ENCODE assay signal across 16 cellular contexts in the genomic region with DNA sequence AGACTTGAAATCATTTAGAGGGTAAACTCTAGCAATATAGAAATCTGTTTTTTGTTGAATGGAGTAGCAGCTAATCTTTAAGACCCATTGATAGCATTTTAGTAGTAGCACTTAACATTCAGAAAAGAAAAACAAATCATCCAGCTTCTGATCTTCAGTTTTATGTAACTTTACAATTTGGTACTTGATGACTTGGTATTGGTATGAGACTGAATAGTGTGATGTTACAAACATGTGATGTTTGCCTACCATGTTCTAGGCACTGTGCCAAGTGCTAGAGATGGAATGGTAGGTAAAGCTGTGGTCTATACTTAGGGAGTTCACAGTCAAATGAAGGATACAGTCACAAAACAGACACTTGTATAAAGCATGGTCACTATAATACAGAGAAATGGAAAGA. TPM values are rescaled to one million over a fixed set of nuclear protein-coding genes. Genes with fewer than 3 reads are reported as not detected.
DNase-seq lines count a peak whose midpoint lies in the region; ATAC-seq, FAIRE-seq and TF ChIP-seq lines count a peak whose summit lies in the region.
"Had no signal": no experiment of that assay in that cellular context is flagged by ENCODE, and none has a peak within 500 bp of the region (broad histone marks: within the 10 kb centered on the region; RNA-seq: fewer than 3 reads in every experiment).

No MANE protein-coding gene starts in this region.

- H3K4me3 ChIP-seq in GM12878, result no peak overlapping the region; the same call in 1 of the 2 replicates
- H3K4me3 ChIP-seq: adrenal gland had no signal

- no peak overlapping the region for H3K9ac ChIP-seq in GM12878 (ENCODE audit: control insufficient read depth, insufficient read depth, low read length)

- H3K4me1 ChIP-seq in GM12878 (ENCODE audit: control insufficient read depth, insufficient read depth, low read length), result peaks cover 25% of the 10 kb centered on the region

- CTCF ChIA-PET in CD4-positive, alpha-beta T cell (lab: Charles Lee), result interaction anchor here (1.1 to 1.4 kb wide), 2 partner anchors 9 to 11 kb away, joined by 3 to 4 read pairs; no protein-coding TSS in a partner anchor
- CTCF ChIA-PET in GM12878 (lab: Yijun Ruan, JAX), result interaction anchor here (1.3 to 4.9 kb wide), 4 partner anchors 9 to 15 kb away, joined by 4 to 29 read pairs (median 12); no protein-coding TSS in a partner anchor

- no peaks in the 10 kb centered on the region for H3K27me3 Mint-ChIP-seq in CD4-positive, alpha-beta T cell
- H3K27me3 Mint-ChIP-seq: activated CD4-positive, alpha-beta T cell treated with anti-CD3 and anti-CD28 coated beads, Interleukin-2, amount 10 ng/mL, durations not matched to agents 24 days and 14 days; naive B cell; stimulated activated naive CD8-positive, alpha-beta T cell treated with anti-CD3 and anti-CD28 coated beads, Interleukin-15, Interleukin-2, amounts not matched to agents 100 ng/mL and 50 ng/mL, for 24 hours had no signal

- peaks cover 94% of the 10 kb centered on the region for H3K79me2 ChIP-seq in GM12878 (ENCODE audit: control insufficient read depth, insufficient read depth, low read length)

- peaks cover 38% of the 10 kb centered on the region for H3K4me1 Mint-ChIP-seq in CD4-positive, alpha-beta T cell (ENCODE audit: low read depth)

- no peak for FAIRE-seq in GM12878 (lab: Jason Lieb, UNC)
- FAIRE-seq in urothelium cell line (lab: Jason Lieb, UNC), result no peak
- FAIRE-seq: endometrium, G401.6 had no signal

- no peaks in the 10 kb centered on the region for H3K9me3 ChIP-seq in CD4-positive, alpha-beta T cell (ENCODE audit: control insufficient read depth, low read length)
- H3K9me3 ChIP-seq in GM12878 (replicated peaks; ENCODE audit: control insufficient read depth, insufficient read depth, low read length), result peaks cover 4% of the 10 kb centered on the region

- H3K4me2 ChIP-seq in GM12878 (ENCODE audit: control insufficient read depth, insufficient read depth), result peak overlapping the region; percentile 43

- H3K27ac ChIP-seq in CD4-positive, alpha-beta T cell (ENCODE audit: low read depth, low read length), result no peak overlapping the region
- H3K27ac ChIP-seq in GM12878 (ENCODE audit: control insufficient read depth, insufficient read depth), result peak overlapping the region; percentile 43; the same call in 1 of the 2 replicates
- H3K27ac ChIP-seq: adrenal gland had no signal

- RAD21 ChIA-PET in GM12878 (lab: Charles Lee; ENCODE audit: unreplicated experiment), result interaction anchor here (0.7 to 1.5 kb wide), 5 partner anchors 10 to 47 kb away, joined by 3 to 4 read pairs (median 3); no protein-coding TSS in a partner anchor

- intact Hi-C loops in CD4-positive, alpha-beta T cell (cut with DNase I, micrococcal nuclease), result loop anchor here in 1 of 2 experiments (5.0 kb wide), 1 partner anchor 42 kb away; no protein-coding TSS in a partner anchor
- intact Hi-C loops in GM12878 (cut with micrococcal nuclease; ENCODE audit: unreplicated experiment), result no loop called here

- TF ChIP-seq POLR2A in GM12878 (IDR thresholded peaks at IDR 0.05; ENCODE audit: low read depth, low read length), result no peak

- in situ Hi-C loops in GM12878 (cut with MboI), result no loop called here

- no peaks in the 10 kb centered on the region for H3K9me3 Mint-ChIP-seq in CD4-positive, alpha-beta T cell
- H3K9me3 Mint-ChIP-seq: activated CD4-positive, alpha-beta T cell treated with anti-CD3 and anti-CD28 coated beads, Interleukin-2, amount 10 ng/mL, durations not matched to agents 24 days and 14 days; activated T-cell treated with anti-CD3 and anti-CD28 coated beads, Interleukin-2, amount 50 U/mL, for 4 hours; naive B cell; stimulated activated naive CD8-positive, alpha-beta T cell treated with anti-CD3 and anti-CD28 coated beads, Interleukin-15, Interleukin-2, amounts not matched to agents 100 ng/mL and 50 ng/mL, for 24 hours had no signal

- SMC1A ChIA-PET in GM12878 (lab: Charles Lee; ENCODE audit: uncharacterized antibody, unreplicated experiment), result interaction anchor here (0.9 to 10.2 kb wide), 11 partner anchors 7 to 264 kb away, joined by 3 to 94 read pairs (median 4); no protein-coding TSS in a partner anchor

- POLR2A ChIA-PET in CD4-positive, alpha-beta T cell (lab: Charles Lee), result no interaction called here
- POLR2A ChIA-PET in GM12878 (lab: Charles Lee), result no interaction called here

- no peak overlapping the region for H3K27ac Mint-ChIP-seq in CD4-positive, alpha-beta T cell
- H3K27ac Mint-ChIP-seq: activated CD4-positive, alpha-beta T cell treated with anti-CD3 and anti-CD28 coated beads, Interleukin-2, amount 10 ng/mL, durations not matched to agents 24 days and 14 days; naive B cell; stimulated activated naive CD8-positive, alpha-beta T cell treated with anti-CD3 and anti-CD28 coated beads, Interleukin-15, Interleukin-2, amounts not matched to agents 100 ng/mL and 50 ng/mL, for 24 hours had no signal

- no TSS peak for BruUV-seq in GM12878 (replicated peaks; lab: Mats Ljungman, UMichigan)

- TF ChIP-seq RAD21 in GM12878 (IDR thresholded peaks at IDR 0.05; ENCODE audit: insufficient read depth, low read depth, low read length), result no peak

- no peak for TF ChIP-seq CTCF in CD4-positive, alpha-beta T cell (IDR thresholded peaks at IDR 0.05)
- no peak for TF ChIP-seq CTCF in GM12878 (IDR thresholded peaks at IDR 0.05 in 2 of 3, conservative IDR thresholded peaks at IDR 0.05 in 1 of 3; ENCODE audit: control insufficient read depth in 2 of 3, extremely low read depth in 1 of 3, insufficient read depth in 1 of 3, low read depth in 3 of 3, low read length in 3 of 3)

- peaks cover 0 to 8% of the 10 kb centered on the region in 2 experiments; a peak in 2 of 4 replicates for H3K36me3 ChIP-seq in GM12878 (ENCODE audit: control insufficient read depth in 2 of 2, insufficient read depth in 2 of 2, low read length in 1 of 2)
- H3K36me3 ChIP-seq: adrenal gland had no signal

- no peak for TF ChIP-seq EP300 in GM12878 (IDR thresholded peaks at IDR 0.05; ENCODE audit: borderline replicate concordance in 1 of 2, control insufficient read depth in 1 of 2, low read depth in 2 of 2, low read length in 2 of 2)

- H2AFZ ChIP-seq in GM12878 (ENCODE audit: control insufficient read depth, low read depth, low read length), result no peak overlapping the region

- no peaks in the 10 kb centered on the region for H4K20me1 ChIP-seq in GM12878 (ENCODE audit: control insufficient read depth, insufficient read depth)

- ATAC-seq in CD4-positive, alpha-beta T cell (ENCODE audit: poor library complexity), result peak; percentile 33
- ATAC-seq in GM12878 (peak; percentile 36), HG03432 (IDR thresholded peaks at IDR 0.05; ENCODE audit: unreplicated experiment) (no peak), HG02884 (IDR thresholded peaks at IDR 0.05; ENCODE audit: unreplicated experiment) (no peak)

- no peak overlapping the region for H3K4me3 Mint-ChIP-seq in CD4-positive, alpha-beta T cell
- H3K4me3 Mint-ChIP-seq: activated CD4-positive, alpha-beta T cell treated with anti-CD3 and anti-CD28 coated beads, Interleukin-2, amount 10 ng/mL, durations not matched to agents 24 days and 14 days; activated T-cell treated with anti-CD3 and anti-CD28 coated beads, Interleukin-2, amount 50 U/mL, for 4 hours; naive B cell; stimulated activated naive CD8-positive, alpha-beta T cell treated with anti-CD3 and anti-CD28 coated beads, Interleukin-15, Interleukin-2, amounts not matched to agents 100 ng/mL and 50 ng/mL, for 24 hours had no signal

- H3K27me3 ChIP-seq in CD4-positive, alpha-beta T cell (ENCODE audit: control insufficient read depth, insufficient read depth, low read length), result no peaks in the 10 kb centered on the region
- no peaks in the 10 kb centered on the region for H3K27me3 ChIP-seq in GM12878 (replicated peaks in 1 of 2; ENCODE audit: control insufficient read depth in 2 of 2, insufficient read depth in 2 of 2, low read length in 1 of 2)
- H3K27me3 ChIP-seq: adrenal gland had no signal

- DNase-seq in NCI-H1105 treated with DMSO at 0.1 percent for 48 hours (lab: John Stamatoyannopoulos, UW) (peak; percentile 41), NCI-H1105 (lab: John Stamatoyannopoulos, UW) (no peak), LHCN-M2 (ENCODE audit: low read depth) (peak; percentile 41), GM12878 (ENCODE audit: low read depth, low spot score) (no peak), urothelium cell line (ENCODE audit: low spot score) (no peak)
- DNase-seq in CD4-positive, alpha-beta T cell, result no peak
- DNase-seq: activated CD4-positive, alpha-beta T cell treated with anti-CD3 and anti-CD28 coated beads, Interleukin-2, amount 10 ng/mL, durations not matched to agents 24 days and 14 days; activated T-cell treated with anti-CD3 and anti-CD28 coated beads, Interleukin-2, amount 50 U/mL, for 4 hours; adrenal gland; foreskin melanocyte; naive B cell had no signal

- H3K36me3 Mint-ChIP-seq in CD4-positive, alpha-beta T cell (ENCODE audit: low read depth), result no peaks in the 10 kb centered on the region
- H3K36me3 Mint-ChIP-seq: naive B cell had no signal

RNA-seq across cellular contexts. Expression of gene ZEB1, which starts 21.3 kb away (rescaled TPM):
- 100 to 1,000 TPM; 132 to 134 TPM for total RNA-seq in CD4-positive, alpha-beta T cell
- total RNA-seq in LHCN-M2 (2014; rRNA removed) (54.1 and 83.5 TPM in 2 replicates), GM12878 (2014; rRNA removed) (19.1 and 30.7 TPM in 2 replicates), GM12878 (2014; rRNA removed; fragmentation: Illumina TruSeq; extraction: Trizol) (35.6 and 37.0 TPM in 2 replicates), GM12878 (2021) (25.7 and 26.3 TPM in 2 replicates)
- polyA plus RNA-seq in LHCN-M2 (2012), result 18.5 TPM
- total RNA-seq in GM12878 (2013; cell fraction: nucleolus; rRNA removed), result 160 and 171 TPM in 2 replicates
- 10.3 TPM for polyA plus RNA-seq in GM12878 (2011; ENCODE audit: low read depth)
- polyA plus RNA-seq in GM12878 (2011; rRNA removed) (29.7 and 39.7 TPM in 2 replicates), GM12878 (2014; fragmentation: Illumina TruSeq; extraction: Trizol) (28.7 and 36.4 TPM in 2 replicates), GM12878 (2014; fragmentation: Nextera tagmentation; extraction: Ambion mirVana) (10 to 100 TPM; 10.4 to 16.8 TPM), GM12878 (2014; rRNA removed) (13.2 and 15.4 TPM in 2 replicates), GM12878 (2016; fragmentation: Nextera tagmentation; extraction: Ambion mirVana) (10 to 100 TPM; 23.9 to 25.1 TPM)
- polyA plus RNA-seq in GM12878 (2011; cell fraction: cytosol; rRNA removed), result 11.4 and 12.4 TPM in 2 replicates
- 45.9 and 48.9 TPM in 2 replicates for polyA plus RNA-seq in GM12878 (2011; cell fraction: nucleus; rRNA removed)
- polyA plus RNA-seq in GM12878 (2012), result 10.9 and 15.2 TPM in 2 replicates
- polyA minus RNA-seq in GM12878 (2011; rRNA and poly(A)+ RNA removed), result 54.2 and 111 TPM in 2 replicates
- 23.4 and 26.3 TPM in 2 replicates for polyA minus RNA-seq in GM12878 (2011; cell fraction: cytosol; rRNA and poly(A)+ RNA removed)
- 87.2 and 150 TPM in 2 replicates for polyA minus RNA-seq in GM12878 (2011; cell fraction: nucleus; rRNA and poly(A)+ RNA removed)

Comparison
In these comparisons a context has a peak if more than half of its experiments do, and no peak if none do; other contexts are left out.
1. DNase-seq: peak in NCI-H1105 treated with DMSO at 0.1 percent for 48 hours (single experiment) and LHCN-M2 (single experiment); none in NCI-H1105 (single experiment), CD4-positive, alpha-beta T cell (0 of 10), GM12878 (single experiment) and urothelium cell line (single experiment).
2. ATAC-seq: peak in CD4-positive, alpha-beta T cell (single experiment) and GM12878 (single experiment); none in HG03432 (single experiment) and HG02884 (single experiment).